In genomic region chr14:91878274-91878673, GRCh38 we compare ENCODE assay signal across 20 cellular contexts.
"Had no signal": no experiment of that assay in that cellular context is flagged by ENCODE, and none has a peak within 500 bp of the region (broad histone marks: within the 10 kb centered on the region; RNA-seq: fewer than 3 reads in every experiment).

No MANE protein-coding gene starts in this region.

- FAIRE-seq: TTC549 had no signal

- H3K4me1 Mint-ChIP-seq: neural progenitor cell had no signal

- H3K4me2 ChIP-seq: neural progenitor cell had no signal

- H3K9me3 Mint-ChIP-seq: activated T-cell treated with anti-CD3 and anti-CD28 coated beads, Interleukin-2, amount 50 U/mL, for 4 hours; neural progenitor cell; stimulated activated naive CD8-positive, alpha-beta T cell treated with anti-CD3 and anti-CD28 coated beads, Interleukin-15, Interleukin-2, amounts not matched to agents 100 ng/mL and 50 ng/mL, for 24 hours had no signal

- H3K9me3 ChIP-seq: heart right ventricle, lower lobe of right lung, right lobe of liver, tibial artery had no signal

- H3K27ac Mint-ChIP-seq: activated naive CD8-positive, alpha-beta T cell treated with anti-CD3 and anti-CD28 coated beads for 36 hours; neural progenitor cell; stimulated activated naive CD8-positive, alpha-beta T cell treated with anti-CD3 and anti-CD28 coated beads, Interleukin-15, Interleukin-2, amounts not matched to agents 100 ng/mL and 50 ng/mL, for 24 hours had no signal

- H3K9ac ChIP-seq: neural progenitor cell had no signal

- H3K36me3 ChIP-seq: neural progenitor cell, right lobe of liver had no signal

- H3K4me1 ChIP-seq: neural progenitor cell had no signal

- H2AFZ ChIP-seq: neural progenitor cell had no signal

- DNase-seq: activated CD8-positive, alpha-beta memory T cell treated with anti-CD3 and anti-CD28 coated beads, Interleukin-2, amount 50 U/mL, for 48 hours; activated naive CD4-positive, alpha-beta T cell treated with Interleukin-2 at 50 U/mL for 16 hours; activated naive CD8-positive, alpha-beta T cell treated with anti-CD3 and anti-CD28 coated beads for 36 hours; activated T-cell treated with anti-CD3 and anti-CD28 coated beads, Interleukin-2, amount 50 U/mL, for 4 hours; amygdala; erythroblast; foreskin fibroblast; heart right ventricle; lower lobe of right lung; mesendoderm; naive B cell; right lobe of liver; stimulated activated CD4-positive, alpha-beta T cell treated with anti-CD3 and anti-CD28 coated beads, Interleukin-1b, Interleukin-23, amount 100 ng/mL, for 48 hours; substantia nigra had no signal

- H3K4me3 Mint-ChIP-seq: activated naive CD8-positive, alpha-beta T cell treated with anti-CD3 and anti-CD28 coated beads for 36 hours; activated T-cell treated with anti-CD3 and anti-CD28 coated beads, Interleukin-2, amount 50 U/mL, for 4 hours; naive B cell; neural progenitor cell; stimulated activated naive CD8-positive, alpha-beta T cell treated with anti-CD3 and anti-CD28 coated beads, Interleukin-15, Interleukin-2, amounts not matched to agents 100 ng/mL and 50 ng/mL, for 24 hours had no signal

- ATAC-seq: activated T-cell treated with anti-CD3 and anti-CD28 coated beads, Interleukin-2, amount 50 U/mL, for 4 hours; heart right ventricle; left lobe of liver; lower lobe of right lung; right lobe of liver had no signal

- H3K27ac ChIP-seq: heart right ventricle, neural progenitor cell, right lobe of liver, tibial artery had no signal

- H3K36me3 Mint-ChIP-seq: naive B cell, neural progenitor cell had no signal

- H3K27me3 ChIP-seq: neural progenitor cell, right lobe of liver, tibial artery had no signal

- H3K4me3 ChIP-seq: heart right ventricle, lower lobe of right lung, neural progenitor cell, right lobe of liver, skin epidermis, tibial artery had no signal

- H3K27me3 Mint-ChIP-seq: activated naive CD8-positive, alpha-beta T cell treated with anti-CD3 and anti-CD28 coated beads for 36 hours; naive B cell; stimulated activated naive CD8-positive, alpha-beta T cell treated with anti-CD3 and anti-CD28 coated beads, Interleukin-15, Interleukin-2, amounts not matched to agents 100 ng/mL and 50 ng/mL, for 24 hours had no signal
